ENCODE assay signal across 8 cellular contexts in genomic region chr7:155380221-155380861, GRCh38.
DNase-seq lines count a peak whose midpoint lies in the region; ATAC-seq and TF ChIP-seq lines count a peak whose summit lies in the region.

No MANE protein-coding gene starts in this region.

- CTCF ChIA-PET in CD4-positive, alpha-beta T cell (lab: Charles Lee): no interaction called here
- CTCF ChIA-PET in activated CD8-positive, alpha-beta T cell treated with anti-CD3 and anti-CD28 coated beads for 36 hours (lab: Charles Lee): interaction anchor here (0.6 to 4.0 kb wide), 29 partner anchors 7 to 393 kb away, joined by 3 to 26 read pairs (median 4); no protein-coding TSS in a partner anchor

- peak overlapping the region; percentile 23 for H3K4me3 Mint-ChIP-seq in CD4-positive, alpha-beta T cell
- no peak overlapping the region for H3K4me3 Mint-ChIP-seq in activated CD8-positive, alpha-beta T cell treated with anti-CD3 and anti-CD28 coated beads for 36 hours
- no peak overlapping the region for H3K4me3 Mint-ChIP-seq in effector memory CD8-positive, alpha-beta T cell

- DNase-seq in CD4-positive, alpha-beta T cell: peak; percentile 32 to 67 (median 46)
- peak; percentile 85 for DNase-seq in NCI-H748 (lab: John Stamatoyannopoulos, UW; ENCODE audit: unreplicated experiment)
- peak; percentile 87 for DNase-seq in activated CD8-positive, alpha-beta T cell treated with anti-CD3 and anti-CD28 coated beads for 36 hours
- DNase-seq in effector memory CD8-positive, alpha-beta T cell: peak; percentile 51 to 61 (median 56)
- peak; percentile 40 for DNase-seq in midbrain (lab: John Stamatoyannopoulos, UW)
- peak; percentile 58 for DNase-seq in stimulated activated CD8-positive, alpha-beta memory T cell treated with anti-CD3 and anti-CD28 coated beads, Interleukin-4, amount 100 ng/mL, for 24 hours (ENCODE audit: low read depth)

- H3K27me3 Mint-ChIP-seq in CD4-positive, alpha-beta T cell: peaks cover 94% of the 10 kb centered on the region
- peaks cover 83% of the 10 kb centered on the region for H3K27me3 Mint-ChIP-seq in activated CD8-positive, alpha-beta T cell treated with anti-CD3 and anti-CD28 coated beads for 36 hours
- peaks cover 86 to 99% of the 10 kb centered on the region in 2 donors for H3K27me3 Mint-ChIP-seq in effector memory CD8-positive, alpha-beta T cell

- no peak overlapping the region for H3K27ac ChIP-seq in CD4-positive, alpha-beta T cell (ENCODE audit: low read depth, low read length)

- peak; percentile 92 for ATAC-seq in CD4-positive, alpha-beta T cell (ENCODE audit: poor library complexity)
- ATAC-seq in GM19351 (IDR thresholded peaks at IDR 0.05; ENCODE audit: unreplicated experiment) (peak; percentile 93), HG03460 (IDR thresholded peaks at IDR 0.05; ENCODE audit: unreplicated experiment) (peak; percentile 80)
- peak; percentile 96 for ATAC-seq in activated CD8-positive, alpha-beta T cell treated with anti-CD3 and anti-CD28 coated beads for 36 hours
- peak; percentile 85 for ATAC-seq in effector memory CD8-positive, alpha-beta T cell (replicated peaks)

- intact Hi-C loops in CD4-positive, alpha-beta T cell (cut with DNase I, micrococcal nuclease): loop anchor here in 1 of 2 experiments (2.0 kb wide), 1 partner anchor 358 kb away; no protein-coding TSS in a partner anchor
- intact Hi-C loops in activated CD8-positive, alpha-beta T cell treated with anti-CD3 and anti-CD28 coated beads for 36 hours (cut with micrococcal nuclease): loop anchor here (10.0 kb wide), 1 partner anchor 154 kb away; no protein-coding TSS in a partner anchor

- TF ChIP-seq CTCF in CD4-positive, alpha-beta T cell (IDR thresholded peaks at IDR 0.05): peak; percentile 69
- TF ChIP-seq CTCF in activated CD8-positive, alpha-beta T cell treated with anti-CD3 and anti-CD28 coated beads for 36 hours (IDR thresholded peaks at IDR 0.05): peak; percentile 85

- H3K4me1 Mint-ChIP-seq in CD4-positive, alpha-beta T cell (ENCODE audit: low read depth): peaks cover 32% of the 10 kb centered on the region
- H3K4me1 Mint-ChIP-seq in activated CD8-positive, alpha-beta T cell treated with anti-CD3 and anti-CD28 coated beads for 36 hours (ENCODE audit: low read depth): peaks cover 24% of the 10 kb centered on the region
- peaks cover 20 to 28% of the 10 kb centered on the region in 2 donors for H3K4me1 Mint-ChIP-seq in effector memory CD8-positive, alpha-beta T cell (ENCODE audit: low read depth in 2 of 2)

- no peaks in the 10 kb centered on the region for H3K9me3 Mint-ChIP-seq in CD4-positive, alpha-beta T cell
- no peaks in the 10 kb centered on the region for H3K9me3 Mint-ChIP-seq in activated CD8-positive, alpha-beta T cell treated with anti-CD3 and anti-CD28 coated beads for 36 hours
- H3K9me3 Mint-ChIP-seq in effector memory CD8-positive, alpha-beta T cell: no peaks in the 10 kb centered on the region

- POLR2A ChIA-PET in CD4-positive, alpha-beta T cell (lab: Charles Lee): no interaction called here
- POLR2A ChIA-PET in activated CD8-positive, alpha-beta T cell treated with anti-CD3 and anti-CD28 coated beads for 36 hours (lab: Charles Lee): no interaction called here

- no peak overlapping the region for H3K27ac Mint-ChIP-seq in CD4-positive, alpha-beta T cell
- H3K27ac Mint-ChIP-seq in activated CD8-positive, alpha-beta T cell treated with anti-CD3 and anti-CD28 coated beads for 36 hours: no peak overlapping the region
- no peak overlapping the region for H3K27ac Mint-ChIP-seq in effector memory CD8-positive, alpha-beta T cell

- H3K27me3 ChIP-seq in CD4-positive, alpha-beta T cell (ENCODE audit: control insufficient read depth, insufficient read depth, low read length): peaks cover 94% of the 10 kb centered on the region

- no peaks in the 10 kb centered on the region for H3K9me3 ChIP-seq in CD4-positive, alpha-beta T cell (ENCODE audit: control insufficient read depth, low read length)

- H3K36me3 Mint-ChIP-seq in CD4-positive, alpha-beta T cell (ENCODE audit: low read depth): no peaks in the 10 kb centered on the region
- H3K36me3 Mint-ChIP-seq in activated CD8-positive, alpha-beta T cell treated with anti-CD3 and anti-CD28 coated beads for 36 hours (ENCODE audit: low read depth): no peaks in the 10 kb centered on the region
- no peaks in the 10 kb centered on the region for H3K36me3 Mint-ChIP-seq in effector memory CD8-positive, alpha-beta T cell (ENCODE audit: insufficient read depth)
